In the genomic region with DNA sequence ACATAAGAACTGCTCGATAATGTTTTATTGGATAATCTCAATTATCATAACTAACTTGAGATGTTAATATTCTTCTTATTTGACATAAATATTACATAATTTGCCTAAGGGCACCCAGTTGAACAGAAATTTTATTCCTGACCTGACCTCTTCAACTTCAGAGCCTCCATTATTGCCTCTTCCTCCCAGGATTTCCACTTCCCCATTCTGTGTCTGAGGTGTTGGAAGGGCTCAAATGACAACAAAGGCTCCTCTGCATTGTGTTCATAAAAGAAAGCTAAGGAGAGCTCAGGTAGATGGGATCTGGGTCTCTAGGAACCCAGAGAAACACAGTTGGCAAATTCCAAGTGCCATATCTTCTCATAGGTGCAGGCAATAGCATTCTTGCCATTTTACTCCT, we compare ENCODE assay signal across 1 cellular context.
TF ChIP-seq lines count a peak whose summit lies in the region.

No MANE protein-coding gene starts in this region.

TF ChIP-seq in IMR-90, 13 proteins besides CTCF, POLR2A, EP300 and RAD21:
- TF ChIP-seq, protein P1, sequence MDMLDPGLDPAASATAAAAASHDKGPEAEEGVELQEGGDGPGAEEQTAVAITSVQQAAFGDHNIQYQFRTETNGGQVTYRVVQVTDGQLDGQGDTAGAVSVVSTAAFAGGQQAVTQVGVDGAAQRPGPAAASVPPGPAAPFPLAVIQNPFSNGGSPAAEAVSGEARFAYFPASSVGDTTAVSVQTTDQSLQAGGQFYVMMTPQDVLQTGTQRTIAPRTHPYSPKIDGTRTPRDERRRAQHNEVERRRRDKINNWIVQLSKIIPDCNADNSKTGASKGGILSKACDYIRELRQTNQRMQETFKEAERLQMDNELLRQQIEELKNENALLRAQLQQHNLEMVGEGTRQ (IDR thresholded peaks at IDR 0.05; ENCODE audit: low read depth, low read length): no peak
- TF ChIP-seq MXI1 (IDR thresholded peaks at IDR 0.05; ENCODE audit: borderline replicate concordance, low read depth, low read length) (no peak), RFX5 (IDR thresholded peaks at IDR 0.05; ENCODE audit: low read depth, low read length) (no peak)
TF ChIP-seq in IMR-90: peak in this region for 0.
